In genomic region chr4:99848576-99848975, GRCh38 we compare ENCODE assay signal across 10 cellular contexts. TPM values are rescaled to one million over a fixed set of nuclear protein-coding genes. Genes with fewer than 3 reads are reported as not detected.
DNase-seq lines count a peak whose midpoint lies in the region; ATAC-seq lines count a peak whose summit lies in the region.
"Had no signal": no experiment of that assay in that cellular context is flagged by ENCODE, and none has a peak within 500 bp of the region (broad histone marks: within the 10 kb centered on the region; RNA-seq: fewer than 3 reads in every experiment).

No MANE protein-coding gene starts in this region.

- H3K36me3 Mint-ChIP-seq in activated CD8-positive, alpha-beta memory T cell treated with anti-CD3 and anti-CD28 coated beads, Interleukin-2, amount 10 ng/mL, durations not matched to agents 7 days and 5 days: peaks cover 31% of the 10 kb centered on the region
- peaks cover 44% of the 10 kb centered on the region for H3K36me3 Mint-ChIP-seq in dendritic cell treated with granulocyte-macrophage colony-stimulating factor and Interleukin-4, amounts not matched to agents 40 ng/mL and 50 ng/mL, for 4 days (ENCODE audit: low read depth)

- H3K9me3 Mint-ChIP-seq in activated CD8-positive, alpha-beta memory T cell treated with anti-CD3 and anti-CD28 coated beads, Interleukin-2, amount 10 ng/mL, durations not matched to agents 7 days and 5 days (ENCODE audit: low read depth): no peaks in the 10 kb centered on the region
- no peaks in the 10 kb centered on the region for H3K9me3 Mint-ChIP-seq in dendritic cell treated with granulocyte-macrophage colony-stimulating factor and Interleukin-4, amounts not matched to agents 40 ng/mL and 50 ng/mL, for 4 days

- H3K27ac Mint-ChIP-seq in activated CD8-positive, alpha-beta memory T cell treated with anti-CD3 and anti-CD28 coated beads, Interleukin-2, amount 10 ng/mL, durations not matched to agents 7 days and 5 days: peak overlapping the region; percentile 97
- peak overlapping the region; percentile 74 for H3K27ac Mint-ChIP-seq in dendritic cell treated with granulocyte-macrophage colony-stimulating factor and Interleukin-4, amounts not matched to agents 40 ng/mL and 50 ng/mL, for 4 days

- H3K4me3 Mint-ChIP-seq in activated CD8-positive, alpha-beta memory T cell treated with anti-CD3 and anti-CD28 coated beads, Interleukin-2, amount 10 ng/mL, durations not matched to agents 7 days and 5 days: no peak overlapping the region
- H3K4me3 Mint-ChIP-seq in dendritic cell treated with granulocyte-macrophage colony-stimulating factor and Interleukin-4, amounts not matched to agents 40 ng/mL and 50 ng/mL, for 4 days: no peak overlapping the region

- H3K27me3 Mint-ChIP-seq in activated CD8-positive, alpha-beta memory T cell treated with anti-CD3 and anti-CD28 coated beads, Interleukin-2, amount 10 ng/mL, durations not matched to agents 7 days and 5 days: no peaks in the 10 kb centered on the region
- H3K27me3 Mint-ChIP-seq in dendritic cell treated with granulocyte-macrophage colony-stimulating factor and Interleukin-4, amounts not matched to agents 40 ng/mL and 50 ng/mL, for 4 days: no peaks in the 10 kb centered on the region

- H3K4me1 Mint-ChIP-seq in activated CD8-positive, alpha-beta memory T cell treated with anti-CD3 and anti-CD28 coated beads, Interleukin-2, amount 10 ng/mL, durations not matched to agents 7 days and 5 days: peaks cover 80% of the 10 kb centered on the region
- peaks cover 58% of the 10 kb centered on the region for H3K4me1 Mint-ChIP-seq in dendritic cell treated with granulocyte-macrophage colony-stimulating factor and Interleukin-4, amounts not matched to agents 40 ng/mL and 50 ng/mL, for 4 days (ENCODE audit: low read depth)

- DNase-seq in activated CD8-positive, alpha-beta memory T cell treated with anti-CD3 and anti-CD28 coated beads, Interleukin-2, amount 10 ng/mL, durations not matched to agents 7 days and 5 days: peak; percentile 49
- DNase-seq in activated CD8-positive, alpha-beta memory T cell treated with anti-CD3 and anti-CD28 coated beads, Interleukin-2, amount 50 U/mL, for 4 hours: no peak
- DNase-seq in nucleus accumbens (lab: John Stamatoyannopoulos, UW) (no peak), KG1 (lab: John Stamatoyannopoulos, UW) (no peak), GOT3 (lab: John Stamatoyannopoulos, UW) (no peak)
- DNase-seq: right lobe of liver had no signal

- intact Hi-C loops in dendritic cell treated with granulocyte-macrophage colony-stimulating factor and Interleukin-4, amounts not matched to agents 40 ng/mL and 50 ng/mL, for 4 days (cut with micrococcal nuclease): no loop called here

- ATAC-seq in activated CD8-positive, alpha-beta memory T cell treated with anti-CD3 and anti-CD28 coated beads, Interleukin-2, amount 10 ng/mL, durations not matched to agents 7 days and 5 days: no peak
- peak; percentile 44 for ATAC-seq in GM21515 (IDR thresholded peaks at IDR 0.05; ENCODE audit: unreplicated experiment)
- ATAC-seq in HG03280 (IDR thresholded peaks at IDR 0.05; ENCODE audit: unreplicated experiment): peak; percentile 40
- ATAC-seq: Panc1, right lobe of liver had no signal

- CTCF ChIA-PET in activated CD8-positive, alpha-beta memory T cell treated with anti-CD3 and anti-CD28 coated beads, Interleukin-2, amount 10 ng/mL, durations not matched to agents 7 days and 5 days (lab: Charles Lee): interaction anchor here (1.0 to 3.7 kb wide), 4 partner anchors 9 to 43 kb away, joined by 3 to 21 read pairs (median 3); no protein-coding TSS in a partner anchor

RNA-seq across cellular contexts. Expression of gene DAPP1, which starts 31.9 kb away (rescaled TPM):
- total RNA-seq in activated CD8-positive, alpha-beta memory T cell treated with anti-CD3 and anti-CD28 coated beads, Interleukin-2, amount 10 ng/mL, durations not matched to agents 7 days and 5 days: 10 to 100 TPM; 24.6 to 25.3 TPM

RNA-seq across cellular contexts. Expression of gene LAMTOR3, which starts 45.7 kb away (rescaled TPM):
- 10 to 100 TPM; 20.6 to 25.3 TPM for total RNA-seq in activated CD8-positive, alpha-beta memory T cell treated with anti-CD3 and anti-CD28 coated beads, Interleukin-2, amount 10 ng/mL, durations not matched to agents 7 days and 5 days
